19 cellular contexts compared by ENCODE assay signal in genomic region chr10:69324583-69324982, GRCh38. TPM values are rescaled to one million over a fixed set of nuclear protein-coding genes. Genes with fewer than 3 reads are reported as not detected.
DNase-seq lines count a peak whose midpoint lies in the region; ATAC-seq lines count a peak whose summit lies in the region.
"Had no signal": no experiment of that assay in that cellular context is flagged by ENCODE, and none has a peak within 500 bp of the region (broad histone marks: within the 10 kb centered on the region; RNA-seq: fewer than 3 reads in every experiment).

No MANE protein-coding gene starts in this region.

- POLR2A ChIA-PET in naive thymus-derived CD8-positive, alpha-beta T cell (lab: Charles Lee) = no interaction called here

- H3K36me3 Mint-ChIP-seq in activated naive CD8-positive, alpha-beta T cell treated with anti-CD3 and anti-CD28 coated beads for 36 hours = peaks cover 42% of the 10 kb centered on the region
- H3K36me3 Mint-ChIP-seq in naive thymus-derived CD8-positive, alpha-beta T cell = peaks cover 0 to 5% (median 0%) of the 10 kb centered on the region in 3 donors
- H3K36me3 Mint-ChIP-seq: immature natural killer cell had no signal

- H3K27me3 Mint-ChIP-seq in activated naive CD8-positive, alpha-beta T cell treated with anti-CD3 and anti-CD28 coated beads for 36 hours = no peaks in the 10 kb centered on the region
- H3K27me3 Mint-ChIP-seq in naive thymus-derived CD8-positive, alpha-beta T cell = no peaks in the 10 kb centered on the region
- H3K27me3 Mint-ChIP-seq: activated naive CD8-positive, alpha-beta T cell treated with anti-CD3 and anti-CD28 coated beads, Interleukin-2, amount 10 ng/mL, durations not matched to agents 7 days and 5 days had no signal

- no peak overlapping the region for H3K4me3 Mint-ChIP-seq in activated naive CD8-positive, alpha-beta T cell treated with anti-CD3 and anti-CD28 coated beads for 36 hours
- peak overlapping the region in 1 of 10 donors; percentile 38 for H3K4me3 Mint-ChIP-seq in naive thymus-derived CD8-positive, alpha-beta T cell
- H3K4me3 Mint-ChIP-seq: activated naive CD8-positive, alpha-beta T cell treated with anti-CD3 and anti-CD28 coated beads, Interleukin-2, amount 10 ng/mL, durations not matched to agents 7 days and 5 days; immature natural killer cell; nephron had no signal

- peak overlapping the region; percentile 60 for H3K27ac Mint-ChIP-seq in activated naive CD8-positive, alpha-beta T cell treated with anti-CD3 and anti-CD28 coated beads for 36 hours
- H3K27ac Mint-ChIP-seq in naive thymus-derived CD8-positive, alpha-beta T cell = peak overlapping the region in 8 of 10 donors; percentile 54 to 85 (median 73)
- H3K27ac Mint-ChIP-seq: activated naive CD8-positive, alpha-beta T cell treated with anti-CD3 and anti-CD28 coated beads, Interleukin-2, amount 10 ng/mL, durations not matched to agents 7 days and 5 days; nephron; progenitor cell of endocrine pancreas had no signal

- no peak for ATAC-seq in naive thymus-derived CD8-positive, alpha-beta T cell
- ATAC-seq in GM21737 (IDR thresholded peaks at IDR 0.05; ENCODE audit: unreplicated experiment) = no peak
- ATAC-seq: heart left ventricle had no signal

- H3K4me1 Mint-ChIP-seq in activated naive CD8-positive, alpha-beta T cell treated with anti-CD3 and anti-CD28 coated beads for 36 hours = peaks cover 70% of the 10 kb centered on the region
- H3K4me1 Mint-ChIP-seq in naive thymus-derived CD8-positive, alpha-beta T cell = peaks cover 32 to 85% (median 79%) of the 10 kb centered on the region in 4 donors

- no peaks in the 10 kb centered on the region for H3K9me3 Mint-ChIP-seq in activated naive CD8-positive, alpha-beta T cell treated with anti-CD3 and anti-CD28 coated beads for 36 hours
- H3K9me3 Mint-ChIP-seq in naive thymus-derived CD8-positive, alpha-beta T cell = no peaks in the 10 kb centered on the region
- H3K9me3 Mint-ChIP-seq: activated naive CD8-positive, alpha-beta T cell treated with anti-CD3 and anti-CD28 coated beads, Interleukin-2, amount 10 ng/mL, durations not matched to agents 7 days and 5 days; nephron had no signal

- DNase-seq in NCI-H82 (lab: John Stamatoyannopoulos, UW) = peak; percentile 27
- no peak for DNase-seq in NCI-H82 treated with DMSO at 0.1 percent for 48 hours (lab: John Stamatoyannopoulos, UW; ENCODE audit: unreplicated experiment)
- DNase-seq in COLO668 (lab: John Stamatoyannopoulos, UW; ENCODE audit: unreplicated experiment) = peak; percentile 2
- DNase-seq in activated naive CD8-positive, alpha-beta T cell treated with anti-CD3 and anti-CD28 coated beads for 36 hours = no peak
- no peak for DNase-seq in naive thymus-derived CD8-positive, alpha-beta T cell
- no peak for DNase-seq in stimulated activated CD4-positive, alpha-beta T cell treated with anti-CD3 and anti-CD28 coated beads, Interleukin-2, amount 100 ng/mL, for 24 hours
- no peak for DNase-seq in DMS153 treated with DMSO at 0.1 percent for 48 hours (lab: John Stamatoyannopoulos, UW; ENCODE audit: unreplicated experiment)
- DNase-seq: ACHN; activated naive CD8-positive, alpha-beta T cell treated with anti-CD3 and anti-CD28 coated beads, Interleukin-2, amount 10 ng/mL, durations not matched to agents 7 days and 5 days; activated T-cell treated with anti-CD3 and anti-CD28 coated beads, Interleukin-2, amount 50 U/mL, for 1 hour; esophagus squamous epithelium; heart left ventricle; immature natural killer cell; MM.1S; NCI-H187 treated with DMSO at 0.1 percent for 48 hours; transverse colon had no signal

RNA-seq across cellular contexts. Expression of gene HK1, which starts 46.3 kb away (rescaled TPM):
- total RNA-seq in activated naive CD8-positive, alpha-beta T cell treated with anti-CD3 and anti-CD28 coated beads for 36 hours = 100 to 1,000 TPM; 236 to 244 TPM
- total RNA-seq in naive thymus-derived CD8-positive, alpha-beta T cell = 10 to 100 TPM; 63.5 to 67.1 TPM
- 100 to 1,000 TPM in 1 of 3 donors, 10 to 100 TPM in 2; 89.9 to 129 (median 97.1) TPM for polyA plus RNA-seq in naive thymus-derived CD8-positive, alpha-beta T cell

Comparison
In these comparisons a context has a peak if more than half of its experiments do, and no peak if none do; other contexts are left out.
1. DNase-seq: peak in NCI-H82 (single experiment) and COLO668 (single experiment); none in NCI-H82 treated with DMSO at 0.1 percent for 48 hours (single experiment), activated naive CD8-positive, alpha-beta T cell treated with anti-CD3 and anti-CD28 coated beads for 36 hours (single experiment), naive thymus-derived CD8-positive, alpha-beta T cell (0 of 10), stimulated activated CD4-positive, alpha-beta T cell treated with anti-CD3 and anti-CD28 coated beads, Interleukin-2, amount 100 ng/mL, for 24 hours (0 of 2) and DMS153 treated with DMSO at 0.1 percent for 48 hours (single experiment).